1 cellular context compared by ENCODE assay signal in the genomic region with DNA sequence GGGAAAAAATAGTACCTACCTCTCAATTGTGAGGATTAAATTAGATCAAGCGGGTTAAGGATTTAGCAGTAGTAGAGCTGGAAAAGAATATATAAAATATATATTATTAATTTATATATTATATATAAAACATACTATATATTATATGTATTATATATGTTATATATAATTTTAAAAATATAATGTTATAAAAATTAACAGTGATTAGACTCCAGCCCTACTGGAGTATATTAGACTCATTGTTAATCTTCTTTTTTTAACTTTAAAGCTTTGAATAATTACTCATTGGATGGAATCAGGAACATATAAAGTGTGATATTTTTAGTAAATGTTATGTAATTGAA.
TF ChIP-seq lines count a peak whose summit lies in the region.

No MANE protein-coding gene starts in this region.

TF ChIP-seq in K562, 482 proteins besides CTCF, POLR2A, EP300 and RAD21 (continued from another document):
- TF ChIP-seq, protein P1, sequence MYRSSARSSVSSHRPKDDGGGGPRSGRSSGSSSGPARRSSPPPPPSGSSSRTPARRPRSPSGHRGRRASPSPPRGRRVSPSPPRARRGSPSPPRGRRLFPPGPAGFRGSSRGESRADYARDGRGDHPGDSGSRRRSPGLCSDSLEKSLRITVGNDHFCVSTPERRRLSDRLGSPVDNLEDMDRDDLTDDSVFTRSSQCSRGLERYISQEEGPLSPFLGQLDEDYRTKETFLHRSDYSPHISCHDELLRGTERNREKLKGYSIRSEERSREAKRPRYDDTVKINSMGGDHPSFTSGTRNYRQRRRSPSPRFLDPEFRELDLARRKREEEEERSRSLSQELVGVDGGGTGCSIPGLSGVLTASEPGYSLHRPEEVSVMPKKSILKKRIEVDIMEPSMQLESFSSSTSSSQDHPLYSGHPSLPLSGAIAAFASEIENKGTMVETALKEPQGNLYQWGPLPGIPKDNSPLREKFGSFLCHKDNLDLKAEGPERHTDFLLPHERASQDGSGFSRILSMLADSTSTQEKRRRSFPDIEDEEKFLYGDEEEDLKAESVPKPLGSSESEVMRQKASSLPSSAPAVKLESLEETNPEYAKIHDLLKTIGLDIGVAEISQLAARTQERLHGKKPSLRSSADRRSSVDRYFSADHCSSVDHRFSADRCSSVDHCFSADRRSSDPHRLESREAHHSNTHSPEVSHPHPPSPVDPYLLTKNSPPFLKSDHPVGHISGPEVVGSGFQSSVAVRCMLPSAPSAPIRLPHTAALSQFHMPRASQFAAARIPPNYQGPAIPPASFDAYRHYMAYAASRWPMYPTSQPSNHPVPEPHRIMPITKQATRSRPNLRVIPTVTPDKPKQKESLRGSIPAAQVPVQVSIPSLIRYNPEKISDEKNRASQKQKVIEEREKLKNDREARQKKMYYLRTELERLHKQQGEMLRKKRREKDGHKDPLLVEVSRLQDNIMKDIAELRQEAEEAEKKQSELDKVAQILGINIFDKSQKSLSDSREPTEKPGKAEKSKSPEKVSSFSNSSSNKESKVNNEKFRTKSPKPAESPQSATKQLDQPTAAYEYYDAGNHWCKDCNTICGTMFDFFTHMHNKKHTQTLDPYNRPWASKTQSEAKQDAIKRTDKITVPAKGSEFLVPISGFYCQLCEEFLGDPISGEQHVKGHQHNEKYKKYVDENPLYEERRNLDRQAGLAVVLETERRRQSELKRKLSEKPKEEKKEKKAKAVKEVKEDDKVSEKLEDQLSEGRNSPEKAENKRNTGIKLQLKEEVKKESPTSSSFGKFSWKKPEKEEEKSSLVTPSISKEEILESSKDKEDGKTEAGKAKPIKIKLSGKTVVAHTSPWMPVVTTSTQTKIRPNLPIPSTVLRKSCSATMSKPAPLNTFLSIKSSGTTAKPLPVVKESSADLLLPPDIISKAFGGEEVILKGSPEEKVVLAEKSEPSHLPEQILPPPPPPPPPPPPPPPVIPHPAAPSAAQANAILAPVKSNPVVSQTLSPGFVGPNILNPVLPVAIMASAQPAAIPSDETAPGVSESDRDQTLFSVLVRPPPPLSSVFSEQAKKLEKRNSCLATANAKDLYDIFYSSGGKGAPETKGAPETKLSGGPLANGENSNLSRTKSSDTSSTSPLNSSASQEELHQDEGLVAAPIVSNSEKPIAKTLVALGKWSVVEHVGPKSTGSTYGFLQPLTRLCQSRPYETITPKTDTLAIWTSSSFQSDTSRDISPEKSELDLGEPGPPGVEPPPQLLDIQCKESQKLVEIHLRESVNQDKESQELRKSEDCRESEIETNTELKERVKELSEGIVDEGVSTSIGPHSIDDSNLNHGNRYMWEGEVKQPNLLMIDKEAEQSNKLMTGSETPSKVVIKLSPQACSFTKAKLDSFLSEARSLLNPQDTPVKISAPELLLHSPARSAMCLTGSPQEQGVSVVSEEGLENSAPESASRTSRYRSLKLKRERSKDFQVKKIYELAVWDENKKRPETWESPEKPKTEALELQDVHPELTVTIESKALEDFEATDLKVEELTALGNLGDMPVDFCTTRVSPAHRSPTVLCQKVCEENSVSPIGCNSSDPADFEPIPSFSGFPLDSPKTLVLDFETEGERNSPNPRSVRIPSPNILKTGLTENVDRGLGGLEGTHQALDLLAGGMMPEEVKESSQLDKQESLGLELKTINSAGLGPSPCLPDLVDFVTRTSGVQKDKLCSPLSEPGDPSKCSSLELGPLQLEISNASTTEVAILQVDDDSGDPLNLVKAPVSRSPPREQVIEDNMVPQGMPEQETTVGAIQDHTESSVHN (IDR thresholded peaks at IDR 0.05; ENCODE audit: borderline replicate concordance in 1 of 2, low read depth in 1 of 2): no peak
- TF ChIP-seq CREBBP (IDR thresholded peaks at IDR 0.05; ENCODE audit: low read depth, low read length) (no peak), KAT8 (IDR thresholded peaks at IDR 0.05; ENCODE audit: low read depth) (no peak), ZNF766 (CRISPR knock-in tag; conservative IDR thresholded peaks at IDR 0.05) (peak; percentile 6; the same call in 1 of the 2 replicates), DPF2 (IDR thresholded peaks at IDR 0.05) (no peak), HDGF (IDR thresholded peaks at IDR 0.05) (no peak), IRF2 (CRISPR knock-in tag; IDR thresholded peaks at IDR 0.05) (no peak), RBBP5 (IDR thresholded peaks at IDR 0.05; ENCODE audit: borderline replicate concordance, insufficient read depth, low read length, poor library complexity, severe bottlenecking) (no peak)
- TF ChIP-seq, protein P2, sequence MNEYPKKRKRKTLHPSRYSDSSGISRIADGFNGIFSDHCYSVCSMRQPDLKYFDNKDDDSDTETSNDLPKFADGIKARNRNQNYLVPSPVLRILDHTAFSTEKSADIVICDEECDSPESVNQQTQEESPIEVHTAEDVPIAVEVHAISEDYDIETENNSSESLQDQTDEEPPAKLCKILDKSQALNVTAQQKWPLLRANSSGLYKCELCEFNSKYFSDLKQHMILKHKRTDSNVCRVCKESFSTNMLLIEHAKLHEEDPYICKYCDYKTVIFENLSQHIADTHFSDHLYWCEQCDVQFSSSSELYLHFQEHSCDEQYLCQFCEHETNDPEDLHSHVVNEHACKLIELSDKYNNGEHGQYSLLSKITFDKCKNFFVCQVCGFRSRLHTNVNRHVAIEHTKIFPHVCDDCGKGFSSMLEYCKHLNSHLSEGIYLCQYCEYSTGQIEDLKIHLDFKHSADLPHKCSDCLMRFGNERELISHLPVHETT (CRISPR knock-in tag; conservative IDR thresholded peaks at IDR 0.05 in 1 of 2, IDR thresholded peaks at IDR 0.05 in 1 of 2): peak in 1 of 2 experiments; percentile 79; a peak in 1 of 4 replicates
